Comparison of ENCODE assay signal across 8 cellular contexts in genomic region chr3:100463002-100463401, GRCh38. TPM values are rescaled to one million over a fixed set of nuclear protein-coding genes. Genes with fewer than 3 reads are reported as not detected.
DNase-seq lines count a peak whose midpoint lies in the region; ATAC-seq, FAIRE-seq and TF ChIP-seq lines count a peak whose summit lies in the region.

No MANE protein-coding gene starts in this region.

- H3K4me2 ChIP-seq in OCI-LY3 (ENCODE audit: low read length): peak overlapping the region; percentile 29

- H3K9ac ChIP-seq in OCI-LY3 (ENCODE audit: low read length): no peak overlapping the region
- H3K9ac ChIP-seq in colonic mucosa (ENCODE audit: low read depth in 2 of 2, low read length in 2 of 2): no peak overlapping the region
- no peak overlapping the region for H3K9ac ChIP-seq in liver (ENCODE audit: low read depth in 1 of 2, low read length in 2 of 2)

- WGBS in liver: 2% methylated on average over 3 of the region's 3 CpGs

- peak; percentile 100 for TF ChIP-seq RAD21 in liver (IDR thresholded peaks at IDR 0.05)

- peaks cover 21% of the 10 kb centered on the region for H3K4me1 ChIP-seq in OCI-LY3 (ENCODE audit: low read length)
- no peaks in the 10 kb centered on the region for H3K4me1 ChIP-seq in colonic mucosa
- peaks cover 0 to 13% (median 3%) of the 10 kb centered on the region in 4 donors for H3K4me1 ChIP-seq in liver (ENCODE audit: control insufficient read depth in 4 of 4, insufficient read depth in 4 of 4, low read length in 3 of 4)

- peak; percentile 63 for FAIRE-seq in urothelium cell line (lab: Jason Lieb, UNC)

- H3K27me3 ChIP-seq in OCI-LY3 (ENCODE audit: low read depth, low read length) (no peaks in the 10 kb centered on the region), colonic mucosa (no peaks in the 10 kb centered on the region), liver (ENCODE audit: control insufficient read depth in 4 of 4, insufficient read depth in 4 of 4, low read length in 3 of 4) (no peaks in the 10 kb centered on the region)

- H3K36me3 ChIP-seq in OCI-LY3 (replicated peaks; ENCODE audit: low read depth, low read length) (no peaks in the 10 kb centered on the region), colonic mucosa (no peaks in the 10 kb centered on the region), liver (ENCODE audit: control insufficient read depth in 4 of 4, insufficient read depth in 3 of 4, low read depth in 1 of 4, low read length in 3 of 4) (no peaks in the 10 kb centered on the region)

- H3K79me2 ChIP-seq in OCI-LY3 (ENCODE audit: low read length): no peaks in the 10 kb centered on the region

- ATAC-seq in Right ventricle myocardium inferior (peak; percentile 68), GM21723 (IDR thresholded peaks at IDR 0.05; ENCODE audit: unreplicated experiment) (peak; percentile 84)

- no peak overlapping the region for H2AFZ ChIP-seq in OCI-LY3 (ENCODE audit: low read depth, low read length)

- H4K20me1 ChIP-seq in OCI-LY3 (ENCODE audit: insufficient read depth, low read length): no peaks in the 10 kb centered on the region

- TF ChIP-seq CTCF in OCI-LY3 (IDR thresholded peaks at IDR 0.05; ENCODE audit: low read depth, low read length) (peak; percentile 86), colonic mucosa (IDR thresholded peaks at IDR 0.05) (peak; percentile 64), liver (IDR thresholded peaks at IDR 0.05; ENCODE audit: low read depth, low read length, missing input control) (peak; percentile 83)

- DNase-seq in Right ventricle myocardium inferior (ENCODE audit: missing footprints): no peak
- no peak for DNase-seq in cardiac septum (ENCODE audit: low spot score)
- peak; percentile 55 for DNase-seq in HT1080 (ENCODE audit: low read depth)
- DNase-seq in colonic mucosa: peak; percentile 42
- DNase-seq in urothelium cell line (ENCODE audit: low spot score): peak; percentile 69

- H3K4me3 ChIP-seq in OCI-LY3 (ENCODE audit: low read length) (peak overlapping the region; percentile 28), colonic mucosa (no peak overlapping the region), liver (ENCODE audit: low read depth in 1 of 3, low read length in 3 of 3) (peak overlapping the region in 1 of 3 donors; percentile 19)

- no peaks in the 10 kb centered on the region for H3K9me3 ChIP-seq in OCI-LY3 (ENCODE audit: insufficient read depth, low read length)
- H3K9me3 ChIP-seq in colonic mucosa: no peaks in the 10 kb centered on the region
- peaks cover 0 to 1% (median 0%) of the 10 kb centered on the region in 4 donors for H3K9me3 ChIP-seq in liver (ENCODE audit: control insufficient read depth in 4 of 4, low read length in 3 of 4)

- H3K27ac ChIP-seq in OCI-LY3 (ENCODE audit: low read length) (no peak overlapping the region), colonic mucosa (no peak overlapping the region), liver (ENCODE audit: low read depth in 1 of 2, low read length in 2 of 2) (no peak overlapping the region)

- intact Hi-C loops in Right ventricle myocardium inferior (cut with DNase I) (loop anchor here (1.0 kb wide), 1 partner anchor 128 kb away; no protein-coding TSS in a partner anchor), cardiac septum (cut with DNase I) (loop anchor here (2.0 to 10.0 kb wide), 2 partner anchors 128 to 332 kb away; no protein-coding TSS in a partner anchor), colonic mucosa (cut with DNase I) (loop anchor here (10.0 kb wide), 1 partner anchor 172 kb away; no protein-coding TSS in a partner anchor)

TF ChIP-seq in liver, 16 proteins besides CTCF, POLR2A, EP300 and RAD21:
- TF ChIP-seq RXRA (IDR thresholded peaks at IDR 0.05): peak in 1 of 2 donors; percentile 32
- TF ChIP-seq TAF1 (conservative IDR thresholded peaks at IDR 0.05): no peak
- TF ChIP-seq HNF4A (conservative IDR thresholded peaks at IDR 0.05): peak in 1 of 2 donors; percentile 19
- TF ChIP-seq NR2F2 (IDR thresholded peaks at IDR 0.05): no peak

RNA-seq across cellular contexts. Expression of gene TMEM45A, which starts 29.4 kb away (rescaled TPM):
- total RNA-seq in Right ventricle myocardium inferior (8.0 TPM), cardiac septum (4.8 TPM), colonic mucosa (1 to 10 TPM; 2.9 to 4.0 TPM), liver (10 to 100 TPM in 1 of 2 donors, 1 to 10 TPM in 1; 7.1 to 36.0 TPM)
- total RNA-seq in HT1080 (2014; rRNA removed; shearing (Covaris generic)): 0.87 and 1.4 TPM in 2 replicates
- 2.3 and 4.6 TPM in 2 replicates for polyA plus RNA-seq in HT1080 (2015; cell fraction: cytosol; rRNA removed)
- polyA plus RNA-seq in HT1080 (2015; cell fraction: nucleus; rRNA removed): 3.7 and 4.8 TPM in 2 replicates
- 10 to 100 TPM; 54.3 to 65.8 TPM for polyA plus RNA-seq in liver

Comparison
In these comparisons a context has a peak if more than half of its experiments do, and no peak if none do; other contexts are left out.
1. DNase-seq: peak in HT1080 (single experiment), colonic mucosa (single experiment) and urothelium cell line (single experiment); none in Right ventricle myocardium inferior (single experiment) and cardiac septum (single experiment).
2. Peak in every context shown above with its lines, with median percentiles within 50 percentile points of each other: CTCF ChIP-seq.